8 cellular contexts compared by ENCODE assay signal in genomic region chr6:3258720-3259490, GRCh38. TPM values are rescaled to one million over a fixed set of nuclear protein-coding genes. Genes with fewer than 3 reads are reported as not detected.
DNase-seq lines count a peak whose midpoint lies in the region; ATAC-seq and TF ChIP-seq lines count a peak whose summit lies in the region.

PSMG4 (plus strand) TSS chr6:3258947; CDS start chr6:3259023, 76 bp downstream.

- peak within 1 kb of the TSS; percentile 69 for H3K4me2 ChIP-seq in Loucy (ENCODE audit: low read depth, low read length, poor library complexity, severe bottlenecking)

- intact Hi-C loops in activated T-helper 2 cell treated with anti-CD3 and anti-CD28 coated beads, Interferon-gamma antibody, Interleukin-2, Interleukin-4, amounts not matched to agents 10 μg/mL and 5 μg/mL and 100 μg/mL, durations not matched to agents 14 hours and 24 hours and 36 hours (cut with micrococcal nuclease) = loop anchor here (2.0 to 10.0 kb wide), 5 partner anchors 132 to 494 kb away; partner anchors contain the start of genes BPHL, NQO2, RIPK1 and WRNIP1

- H2AFZ ChIP-seq in Loucy (ENCODE audit: low read length) = peak within 1 kb of the TSS; percentile 45

- peak; percentile 89 for DNase-seq in EH (ENCODE audit: low read depth)
- peak; percentile 71 for DNase-seq in H4 (ENCODE audit: low spot score)
- peak; percentile 96 for DNase-seq in RWPE1 (ENCODE audit: low spot score)
- peak; percentile 90 for DNase-seq in activated T-helper 2 cell treated with anti-CD3 and anti-CD28 coated beads, Interferon-gamma antibody, Interleukin-2, Interleukin-4, amounts not matched to agents 10 μg/mL and 5 μg/mL and 100 μg/mL, durations not matched to agents 14 hours and 24 hours and 36 hours (ENCODE audit: low spot score)
- DNase-seq in fibroblast of peridontal ligament (ENCODE audit: extremely low read depth) = peak; percentile 78
- peak; percentile 95 for DNase-seq in natural killer cell treated with Interleukin-12 subunit alpha and Interleukin-12 subunit beta and Interleukin-15 and Interleukin-18, amount 100 ng/mL, for 72 hours (ENCODE audit: low spot score)
- peak; percentile 75 to 94 (median 87) for DNase-seq in stimulated activated naive CD4-positive, alpha-beta T cell (lab: John Stamatoyannopoulos, UW)

- H3K9ac ChIP-seq in Loucy (ENCODE audit: low read depth, low read length, poor library complexity, severe bottlenecking) = peak within 1 kb of the TSS; percentile 75

- peaks cover 49% of the 10 kb centered on the region for H3K79me2 ChIP-seq in Loucy (ENCODE audit: insufficient read depth, low read length)

- peak within 1 kb of the TSS; percentile 98 for H3K4me3 Mint-ChIP-seq in activated T-helper 2 cell treated with anti-CD3 and anti-CD28 coated beads, Interferon-gamma antibody, Interleukin-2, Interleukin-4, amounts not matched to agents 10 μg/mL and 5 μg/mL and 100 μg/mL, durations not matched to agents 14 hours and 24 hours and 36 hours (ENCODE audit: low read depth)
- peak within 1 kb of the TSS; percentile 97 for H3K4me3 Mint-ChIP-seq in natural killer cell treated with Interleukin-12 subunit alpha and Interleukin-12 subunit beta and Interleukin-15 and Interleukin-18, amount 100 ng/mL, for 72 hours

- peaks cover 24% of the 10 kb centered on the region for H3K36me3 Mint-ChIP-seq in activated T-helper 2 cell treated with anti-CD3 and anti-CD28 coated beads, Interferon-gamma antibody, Interleukin-2, Interleukin-4, amounts not matched to agents 10 μg/mL and 5 μg/mL and 100 μg/mL, durations not matched to agents 14 hours and 24 hours and 36 hours (ENCODE audit: low read depth)
- peaks cover 5% of the 10 kb centered on the region for H3K36me3 Mint-ChIP-seq in natural killer cell treated with Interleukin-12 subunit alpha and Interleukin-12 subunit beta and Interleukin-15 and Interleukin-18, amount 100 ng/mL, for 72 hours

- no peak for TF ChIP-seq CTCF in Loucy (conservative IDR thresholded peaks at IDR 0.05; ENCODE audit: low read length)
- no peak for TF ChIP-seq CTCF in RWPE1 (conservative IDR thresholded peaks at IDR 0.05; ENCODE audit: low read depth)

- H4K20me1 ChIP-seq in Loucy (ENCODE audit: insufficient read depth, low read length, poor library complexity, severe bottlenecking) = peaks cover 40% of the 10 kb centered on the region

- peaks cover 25% of the 10 kb centered on the region for H3K4me1 Mint-ChIP-seq in activated T-helper 2 cell treated with anti-CD3 and anti-CD28 coated beads, Interferon-gamma antibody, Interleukin-2, Interleukin-4, amounts not matched to agents 10 μg/mL and 5 μg/mL and 100 μg/mL, durations not matched to agents 14 hours and 24 hours and 36 hours (ENCODE audit: low read depth)
- H3K4me1 Mint-ChIP-seq in natural killer cell treated with Interleukin-12 subunit alpha and Interleukin-12 subunit beta and Interleukin-15 and Interleukin-18, amount 100 ng/mL, for 72 hours (ENCODE audit: low read depth in 2 of 2) = peaks cover 25 to 36% of the 10 kb centered on the region in 2 donors

- peaks cover 6% of the 10 kb centered on the region for H3K9me3 Mint-ChIP-seq in activated T-helper 2 cell treated with anti-CD3 and anti-CD28 coated beads, Interferon-gamma antibody, Interleukin-2, Interleukin-4, amounts not matched to agents 10 μg/mL and 5 μg/mL and 100 μg/mL, durations not matched to agents 14 hours and 24 hours and 36 hours
- peaks cover 5% of the 10 kb centered on the region for H3K9me3 Mint-ChIP-seq in natural killer cell treated with Interleukin-12 subunit alpha and Interleukin-12 subunit beta and Interleukin-15 and Interleukin-18, amount 100 ng/mL, for 72 hours

- H3K27me3 ChIP-seq in Loucy (ENCODE audit: insufficient read depth, low read length, poor library complexity, severe bottlenecking) = no peaks in the 10 kb centered on the region

- POLR2A ChIA-PET in RWPE1 (lab: Yijun Ruan, JAX; ENCODE audit: low non-redundant PET) = interaction anchor here (0.5 to 0.7 kb wide), 2 partner anchors 194 to 205 kb away, joined by 4 to 6 read pairs; no protein-coding TSS in a partner anchor

- peak within 1 kb of the TSS; percentile 88 for H3K27ac Mint-ChIP-seq in activated T-helper 2 cell treated with anti-CD3 and anti-CD28 coated beads, Interferon-gamma antibody, Interleukin-2, Interleukin-4, amounts not matched to agents 10 μg/mL and 5 μg/mL and 100 μg/mL, durations not matched to agents 14 hours and 24 hours and 36 hours
- peak within 1 kb of the TSS; percentile 79 to 92 for H3K27ac Mint-ChIP-seq in natural killer cell treated with Interleukin-12 subunit alpha and Interleukin-12 subunit beta and Interleukin-15 and Interleukin-18, amount 100 ng/mL, for 72 hours

- H3F3A ChIP-seq in Loucy (ENCODE audit: low read depth) = no peaks in the 10 kb centered on the region

- peaks cover 17% of the 10 kb centered on the region for H3K27me3 Mint-ChIP-seq in activated T-helper 2 cell treated with anti-CD3 and anti-CD28 coated beads, Interferon-gamma antibody, Interleukin-2, Interleukin-4, amounts not matched to agents 10 μg/mL and 5 μg/mL and 100 μg/mL, durations not matched to agents 14 hours and 24 hours and 36 hours (ENCODE audit: low read depth)
- H3K27me3 Mint-ChIP-seq in natural killer cell treated with Interleukin-12 subunit alpha and Interleukin-12 subunit beta and Interleukin-15 and Interleukin-18, amount 100 ng/mL, for 72 hours = peaks cover 0 to 15% of the 10 kb centered on the region in 2 donors

- peaks cover 32% of the 10 kb centered on the region for H3K4me1 ChIP-seq in Loucy (ENCODE audit: insufficient read depth, low read length, poor library complexity, severe bottlenecking)

- peak within 1 kb of the TSS; percentile 84 for H3K4me3 ChIP-seq in Loucy (ENCODE audit: low read length, poor library complexity, severe bottlenecking)

- CTCF ChIA-PET in RWPE1 (lab: Yijun Ruan, JAX) = interaction anchor here (0.6 to 1.0 kb wide), 3 partner anchors 14 to 750 kb away, joined by 3 to 4 read pairs (median 4); no protein-coding TSS in a partner anchor

- ATAC-seq in natural killer cell treated with Interleukin-12 subunit alpha and Interleukin-12 subunit beta and Interleukin-15 and Interleukin-18, amount 100 ng/mL, for 72 hours = peak; percentile 92 to 96

- no peaks in the 10 kb centered on the region for H3K9me2 ChIP-seq in Loucy (replicated peaks; ENCODE audit: low read depth, low read length)

- H3K36me3 ChIP-seq in Loucy (ENCODE audit: insufficient read depth, low read length) = peaks cover 4% of the 10 kb centered on the region; the same call in 1 of the 2 replicates

- H3K27ac ChIP-seq in RWPE1 = peak within 1 kb of the TSS; percentile 78

- H3K9me3 ChIP-seq in Loucy (ENCODE audit: insufficient read depth, low read depth, low read length) = no peaks in the 10 kb centered on the region

RNA-seq across cellular contexts. Expression of gene PSMG4, which starts in this region (rescaled TPM):
- total RNA-seq in H4 (2014; rRNA removed; shearing (Covaris generic)) = 24.2 and 24.5 TPM in 2 replicates
- 26.4 and 30.9 TPM in 2 replicates for total RNA-seq in activated T-helper 2 cell treated with anti-CD3 and anti-CD28 coated beads, Interferon-gamma antibody, Interleukin-2, Interleukin-4, amounts not matched to agents 10 μg/mL and 5 μg/mL and 100 μg/mL, durations not matched to agents 14 hours and 24 hours and 36 hours
- total RNA-seq in natural killer cell treated with Interleukin-12 subunit alpha and Interleukin-12 subunit beta and Interleukin-15 and Interleukin-18, amount 100 ng/mL, for 72 hours = 10 to 100 TPM; 16.4 to 25.2 TPM

Comparison
In these comparisons a context has a peak if more than half of its experiments do, and no peak if none do; other contexts are left out.
1. Peak in every context shown above with its lines: DNase-seq, ATAC-seq, H3K4me3 ChIP-seq and H3K27ac ChIP-seq.